Comparison of ENCODE assay signal across 8 cellular contexts in the genomic region with DNA sequence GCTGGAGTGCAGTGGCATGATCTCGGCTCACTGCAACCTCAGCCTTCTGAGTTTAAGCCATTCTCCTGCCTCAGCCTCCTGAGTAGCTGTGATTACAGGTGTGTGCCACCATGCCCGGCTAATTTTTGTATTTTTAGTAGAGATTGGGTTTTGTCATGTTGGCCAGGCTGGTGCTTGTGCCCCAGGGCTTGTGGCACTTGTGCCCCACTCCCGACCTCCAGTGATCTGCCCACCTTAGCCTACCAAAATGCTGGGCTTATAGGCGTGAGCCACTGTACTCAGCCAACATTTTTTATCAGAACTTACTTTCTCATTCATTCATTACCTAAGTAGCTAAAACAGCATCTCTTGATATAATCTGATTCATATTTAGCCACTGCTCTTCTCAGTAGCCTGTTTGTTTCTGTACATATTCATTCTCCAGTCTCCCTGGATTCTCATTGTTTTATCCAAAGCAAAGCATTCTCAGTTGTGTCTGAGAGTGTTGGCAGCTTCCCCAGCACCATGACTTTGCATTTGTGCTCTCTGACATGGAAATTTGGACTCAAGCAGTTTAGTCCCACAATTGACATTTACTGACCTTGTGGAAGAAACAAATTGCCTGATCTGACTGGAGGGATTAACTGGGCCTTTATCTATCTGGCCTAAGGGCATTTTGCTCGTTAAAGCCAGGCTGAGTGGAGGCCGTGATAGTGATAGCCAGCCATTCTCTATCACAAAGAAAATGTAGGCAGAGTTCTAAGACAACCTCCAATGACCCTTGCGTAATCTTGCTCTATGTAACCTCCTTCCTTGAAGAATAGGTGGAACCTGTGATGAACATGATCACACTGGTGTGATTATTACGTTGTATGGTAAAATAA. TPM values are rescaled to one million over a fixed set of nuclear protein-coding genes. Genes with fewer than 3 reads are reported as not detected.
A peak's percentile ranks its signal among the peaks of the same experiment; 100 is the strongest.
DNase-seq lines count a peak whose midpoint lies in the region; ATAC-seq and TF ChIP-seq lines count a peak whose summit lies in the region.

No MANE protein-coding gene starts in this region.

- no peak overlapping the region for H3K4me3 Mint-ChIP-seq in osteocyte (ENCODE audit: unreplicated experiment)
- no peak overlapping the region for H3K4me3 Mint-ChIP-seq in activated CD8-positive, alpha-beta memory T cell treated with anti-CD3 and anti-CD28 coated beads, Interleukin-2, amount 10 ng/mL, durations not matched to agents 7 days and 5 days
- no peak overlapping the region for H3K4me3 Mint-ChIP-seq in activated CD8-positive, alpha-beta T cell treated with anti-CD3 and anti-CD28 coated beads, Interleukin-2, amount 10 ng/mL, durations not matched to agents 7 days and 5 days

- peak overlapping the region; percentile 87 for H3K27ac Mint-ChIP-seq in osteocyte (ENCODE audit: unreplicated experiment)
- no peak overlapping the region for H3K27ac Mint-ChIP-seq in activated CD8-positive, alpha-beta memory T cell treated with anti-CD3 and anti-CD28 coated beads, Interleukin-2, amount 10 ng/mL, durations not matched to agents 7 days and 5 days
- H3K27ac Mint-ChIP-seq in activated CD8-positive, alpha-beta T cell treated with anti-CD3 and anti-CD28 coated beads, Interleukin-2, amount 10 ng/mL, durations not matched to agents 7 days and 5 days = no peak overlapping the region

- H3K4me1 Mint-ChIP-seq in osteocyte (ENCODE audit: unreplicated experiment) = peaks cover 10% of the 10 kb centered on the region
- H3K4me1 Mint-ChIP-seq in activated CD8-positive, alpha-beta memory T cell treated with anti-CD3 and anti-CD28 coated beads, Interleukin-2, amount 10 ng/mL, durations not matched to agents 7 days and 5 days = no peaks in the 10 kb centered on the region
- no peaks in the 10 kb centered on the region for H3K4me1 Mint-ChIP-seq in activated CD8-positive, alpha-beta T cell treated with anti-CD3 and anti-CD28 coated beads, Interleukin-2, amount 10 ng/mL, durations not matched to agents 7 days and 5 days (ENCODE audit: low read depth)

- TF ChIP-seq CTCF in BJ (IDR thresholded peaks at IDR 0.05; ENCODE audit: insufficient read depth, low read depth, low read length) (no peak), foreskin fibroblast (IDR thresholded peaks at IDR 0.05; ENCODE audit: low read depth, low read length) (no peak), osteocyte (IDR thresholded peaks at IDR 0.05) (no peak)

- H3K4me3 ChIP-seq in BJ (ENCODE audit: low read depth, low read length) (no peak overlapping the region), foreskin fibroblast (ENCODE audit: low read depth in 1 of 2, low read length in 2 of 2) (no peak overlapping the region)

- DNase-seq in BJ (ENCODE audit: low read depth) (peak; percentile 88), foreskin fibroblast (peak; percentile 82 to 94), osteocyte (ENCODE audit: extremely low spot score, unreplicated experiment) (no peak)
- no peak for DNase-seq in activated CD8-positive, alpha-beta memory T cell treated with anti-CD3 and anti-CD28 coated beads, Interleukin-2, amount 10 ng/mL, durations not matched to agents 7 days and 5 days
- no peak for DNase-seq in activated CD8-positive, alpha-beta T cell treated with anti-CD3 and anti-CD28 coated beads, Interleukin-2, amount 10 ng/mL, durations not matched to agents 7 days and 5 days

- H3K27me3 ChIP-seq in BJ (ENCODE audit: control insufficient read depth, insufficient read depth, low read length) = no peaks in the 10 kb centered on the region

- peaks cover 8% of the 10 kb centered on the region for H3K9me3 Mint-ChIP-seq in osteocyte (ENCODE audit: unreplicated experiment)
- peaks cover 4% of the 10 kb centered on the region for H3K9me3 Mint-ChIP-seq in activated CD8-positive, alpha-beta memory T cell treated with anti-CD3 and anti-CD28 coated beads, Interleukin-2, amount 10 ng/mL, durations not matched to agents 7 days and 5 days (ENCODE audit: low read depth)
- H3K9me3 Mint-ChIP-seq in activated CD8-positive, alpha-beta T cell treated with anti-CD3 and anti-CD28 coated beads, Interleukin-2, amount 10 ng/mL, durations not matched to agents 7 days and 5 days (ENCODE audit: insufficient read depth) = peaks cover 4% of the 10 kb centered on the region

- POLR2A ChIA-PET in BJ (lab: Charles Lee) = no interaction called here
- POLR2A ChIA-PET in activated CD8-positive, alpha-beta T cell treated with anti-CD3 and anti-CD28 coated beads, Interleukin-2, amount 10 ng/mL, durations not matched to agents 7 days and 5 days (lab: Charles Lee) = no interaction called here

- no peaks in the 10 kb centered on the region for H3K36me3 ChIP-seq in BJ (ENCODE audit: control insufficient read depth, insufficient read depth, low read length)

- H3K36me3 Mint-ChIP-seq in osteocyte (ENCODE audit: unreplicated experiment) = no peaks in the 10 kb centered on the region
- no peaks in the 10 kb centered on the region for H3K36me3 Mint-ChIP-seq in activated CD8-positive, alpha-beta memory T cell treated with anti-CD3 and anti-CD28 coated beads, Interleukin-2, amount 10 ng/mL, durations not matched to agents 7 days and 5 days
- H3K36me3 Mint-ChIP-seq in activated CD8-positive, alpha-beta T cell treated with anti-CD3 and anti-CD28 coated beads, Interleukin-2, amount 10 ng/mL, durations not matched to agents 7 days and 5 days (ENCODE audit: low read depth) = no peaks in the 10 kb centered on the region

- peaks cover 13% of the 10 kb centered on the region for H3K27me3 Mint-ChIP-seq in osteocyte (ENCODE audit: unreplicated experiment)
- peaks cover 21% of the 10 kb centered on the region for H3K27me3 Mint-ChIP-seq in activated CD8-positive, alpha-beta memory T cell treated with anti-CD3 and anti-CD28 coated beads, Interleukin-2, amount 10 ng/mL, durations not matched to agents 7 days and 5 days
- H3K27me3 Mint-ChIP-seq in activated CD8-positive, alpha-beta T cell treated with anti-CD3 and anti-CD28 coated beads, Interleukin-2, amount 10 ng/mL, durations not matched to agents 7 days and 5 days (ENCODE audit: low read depth) = peaks cover 2% of the 10 kb centered on the region

- peak; percentile 56 for ATAC-seq in SK-N-SH treated with all-trans-retinoic acid at 6 μM for 48 hours
- ATAC-seq in activated CD8-positive, alpha-beta memory T cell treated with anti-CD3 and anti-CD28 coated beads, Interleukin-2, amount 10 ng/mL, durations not matched to agents 7 days and 5 days = no peak
- no peak for ATAC-seq in HG02870 (IDR thresholded peaks at IDR 0.05; ENCODE audit: unreplicated experiment)
- no peak for ATAC-seq in GM18520 (IDR thresholded peaks at IDR 0.05; ENCODE audit: unreplicated experiment)
- no peak for ATAC-seq in activated CD8-positive, alpha-beta T cell treated with anti-CD3 and anti-CD28 coated beads, Interleukin-2, amount 10 ng/mL, durations not matched to agents 7 days and 5 days

- CTCF ChIA-PET in BJ (lab: Yijun Ruan, JAX) = interaction anchor here (0.6 to 2.1 kb wide), 4 partner anchors 11 to 79 kb away, joined by 3 to 6 read pairs (median 3); no protein-coding TSS in a partner anchor
- CTCF ChIA-PET in activated CD8-positive, alpha-beta memory T cell treated with anti-CD3 and anti-CD28 coated beads, Interleukin-2, amount 10 ng/mL, durations not matched to agents 7 days and 5 days (lab: Charles Lee) = no interaction called here
- CTCF ChIA-PET in activated CD8-positive, alpha-beta T cell treated with anti-CD3 and anti-CD28 coated beads, Interleukin-2, amount 10 ng/mL, durations not matched to agents 7 days and 5 days (lab: Charles Lee) = no interaction called here

TF ChIP-seq in SK-N-SH treated with all-trans-retinoic acid at 6 μM for 48 hours, 23 proteins besides CTCF, POLR2A, EP300 and RAD21:
- 0 out of 2 replicates have a peak, but pooled peaks have one; percentile 25 for TF ChIP-seq ISL1 (CRISPR knock-in tag; IDR thresholded peaks at IDR 0.05)
- TF ChIP-seq, protein P1, sequence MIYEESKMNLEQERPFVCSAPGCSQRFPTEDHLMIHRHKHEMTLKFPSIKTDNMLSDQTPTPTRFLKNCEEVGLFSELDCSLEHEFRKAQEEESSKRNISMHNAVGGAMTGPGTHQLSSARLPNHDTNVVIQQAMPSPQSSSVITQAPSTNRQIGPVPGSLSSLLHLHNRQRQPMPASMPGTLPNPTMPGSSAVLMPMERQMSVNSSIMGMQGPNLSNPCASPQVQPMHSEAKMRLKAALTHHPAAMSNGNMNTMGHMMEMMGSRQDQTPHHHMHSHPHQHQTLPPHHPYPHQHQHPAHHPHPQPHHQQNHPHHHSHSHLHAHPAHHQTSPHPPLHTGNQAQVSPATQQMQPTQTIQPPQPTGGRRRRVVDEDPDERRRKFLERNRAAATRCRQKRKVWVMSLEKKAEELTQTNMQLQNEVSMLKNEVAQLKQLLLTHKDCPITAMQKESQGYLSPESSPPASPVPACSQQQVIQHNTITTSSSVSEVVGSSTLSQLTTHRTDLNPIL (CRISPR knock-in tag; IDR thresholded peaks at IDR 0.05; ENCODE audit: low read depth) = no peak

RNA-seq across cellular contexts. Expression of a gene that starts 44.9 kb away (rescaled TPM):
- polyA plus RNA-seq in BJ (2011; rRNA removed) = not detected in 2 replicates
- polyA minus RNA-seq in BJ (2011; rRNA and poly(A)+ RNA removed) = not detected in 2 replicates
- total RNA-seq in osteocyte = not detected in 2 replicates
- not detected for total RNA-seq in activated CD8-positive, alpha-beta memory T cell treated with anti-CD3 and anti-CD28 coated beads, Interleukin-2, amount 10 ng/mL, durations not matched to agents 7 days and 5 days
- not detected for total RNA-seq in activated CD8-positive, alpha-beta T cell treated with anti-CD3 and anti-CD28 coated beads, Interleukin-2, amount 10 ng/mL, durations not matched to agents 7 days and 5 days

RNA-seq across cellular contexts. Expression of a gene that starts 52.9 kb away (rescaled TPM):
- 14.1 and 25.0 TPM in 2 replicates for polyA plus RNA-seq in BJ (2011; rRNA removed)
- polyA minus RNA-seq in BJ (2011; rRNA and poly(A)+ RNA removed) = 6.6 and 6.9 TPM in 2 replicates
- total RNA-seq in osteocyte = 11.6 and 13.3 TPM in 2 replicates
- total RNA-seq in activated CD8-positive, alpha-beta memory T cell treated with anti-CD3 and anti-CD28 coated beads, Interleukin-2, amount 10 ng/mL, durations not matched to agents 7 days and 5 days = 10 to 100 TPM; 18.6 to 19.7 TPM
- 10 to 100 TPM; 11.9 to 12.2 TPM for total RNA-seq in activated CD8-positive, alpha-beta T cell treated with anti-CD3 and anti-CD28 coated beads, Interleukin-2, amount 10 ng/mL, durations not matched to agents 7 days and 5 days

Comparison
In these comparisons a context has a peak if more than half of its experiments do, and no peak if none do; other contexts are left out.
1. DNase-seq: peak in BJ (single experiment) and foreskin fibroblast (2 of 2); none in osteocyte (single experiment), activated CD8-positive, alpha-beta memory T cell treated with anti-CD3 and anti-CD28 coated beads, Interleukin-2, amount 10 ng/mL, durations not matched to agents 7 days and 5 days (single experiment) and activated CD8-positive, alpha-beta T cell treated with anti-CD3 and anti-CD28 coated beads, Interleukin-2, amount 10 ng/mL, durations not matched to agents 7 days and 5 days (single experiment).